Comparison of ENCODE assay signal across 17 cellular contexts in genomic region chr13:78299832-78300623, GRCh38.
DNase-seq lines count a peak whose midpoint lies in the region; ATAC-seq and TF ChIP-seq lines count a peak whose summit lies in the region.
"Had no signal": no experiment of that assay in that cellular context is flagged by ENCODE, and none has a peak within 500 bp of the region (broad histone marks: within the 10 kb centered on the region; RNA-seq: fewer than 3 reads in every experiment).

No MANE protein-coding gene starts in this region.

- DNase-seq in WTC11 (ENCODE audit: low spot score) (no peak), DMS53 treated with DMSO at 0.1 percent for 48 hours (lab: John Stamatoyannopoulos, UW; ENCODE audit: unreplicated experiment) (no peak), aorta (no peak), SIG-M5 treated with dmso at 0.1 percent for 504 hours (lab: John Stamatoyannopoulos, UW; ENCODE audit: unreplicated experiment) (no peak), hypothalamus (lab: John Stamatoyannopoulos, UW) (no peak)
- DNase-seq: activated T-cell treated with anti-CD3 and anti-CD28 coated beads, Interleukin-2, amount 50 U/mL, for 24 hours; amniotic stem cell; GDM1; testis had no signal

- H3K4me1 Mint-ChIP-seq in WTC11: peaks cover 9% of the 10 kb centered on the region

- no peaks in the 10 kb centered on the region for H3K4me1 ChIP-seq in aorta (ENCODE audit: control insufficient read depth in 1 of 2, insufficient read depth in 2 of 2, low read length in 2 of 2)
- H3K4me1 ChIP-seq: testis had no signal

- ATAC-seq in GM18873 (IDR thresholded peaks at IDR 0.05; ENCODE audit: low FRiP score, unreplicated experiment): peak; percentile 71
- ATAC-seq in GM21529 (IDR thresholded peaks at IDR 0.05; ENCODE audit: unreplicated experiment): peak; percentile 86
- peak; percentile 54 for ATAC-seq in HG03066 (IDR thresholded peaks at IDR 0.05; ENCODE audit: low read depth, unreplicated experiment)
- ATAC-seq in WTC11: peak; percentile 67
- no peak for ATAC-seq in aorta (ENCODE audit: low FRiP score)
- ATAC-seq: SK-N-SH treated with all-trans-retinoic acid at 6 μM for 48 hours had no signal

- H3K27ac Mint-ChIP-seq in WTC11: no peak overlapping the region
- H3K27ac Mint-ChIP-seq: activated T-cell treated with anti-CD3 and anti-CD28 coated beads, Interleukin-2, amount 50 U/mL, for 24 hours had no signal

- no peaks in the 10 kb centered on the region for H3K36me3 ChIP-seq in aorta (ENCODE audit: control insufficient read depth in 1 of 2, insufficient read depth in 2 of 2, low read length in 1 of 2)
- H3K36me3 ChIP-seq: neutrophil had no signal

- H3K9me3 Mint-ChIP-seq in WTC11: no peaks in the 10 kb centered on the region
- H3K9me3 Mint-ChIP-seq: activated T-cell treated with anti-CD3 and anti-CD28 coated beads, Interleukin-2, amount 50 U/mL, for 24 hours had no signal

- TF ChIP-seq CTCF in WTC11 (IDR thresholded peaks at IDR 0.05): no peak

- no peaks in the 10 kb centered on the region for H3K9me3 ChIP-seq in aorta (ENCODE audit: control insufficient read depth, low read length)
- H3K9me3 ChIP-seq: neutrophil, testis had no signal

- H3K4me3 Mint-ChIP-seq in WTC11: no peak overlapping the region
- H3K4me3 Mint-ChIP-seq: activated T-cell treated with anti-CD3 and anti-CD28 coated beads, Interleukin-2, amount 50 U/mL, for 24 hours had no signal

- H3K27me3 ChIP-seq in aorta (ENCODE audit: control insufficient read depth in 1 of 2, insufficient read depth in 2 of 2, low read length in 1 of 2): no peaks in the 10 kb centered on the region
- H3K27me3 ChIP-seq: testis had no signal

- CTCF ChIA-PET in WTC11 (lab: Charles Lee): no interaction called here

- H3K27me3 Mint-ChIP-seq in WTC11 (ENCODE audit: low read depth): no peaks in the 10 kb centered on the region

- H3K4me3 ChIP-seq in aorta (ENCODE audit: low read length in 2 of 2): no peak overlapping the region
- H3K4me3 ChIP-seq: lung, skin epidermis, testis had no signal

- H3K36me3 Mint-ChIP-seq in WTC11: no peaks in the 10 kb centered on the region

- H3K27ac ChIP-seq in aorta (ENCODE audit: low read depth in 1 of 2, low read length in 2 of 2): no peak overlapping the region
- H3K27ac ChIP-seq: C4-2B, neutrophil, skin epidermis, testis had no signal

- POLR2A ChIA-PET in WTC11 (lab: Charles Lee): no interaction called here

- intact Hi-C loops in aorta (cut with DNase I): no loop called here

TF ChIP-seq in WTC11, 78 proteins besides CTCF, POLR2A, EP300 and RAD21:
- TF ChIP-seq CDX4 (CRISPR knock-in tag; IDR thresholded peaks at IDR 0.05; ENCODE audit: borderline replicate concordance): no peak
- TF ChIP-seq ZNF423 (CRISPR knock-in tag; IDR thresholded peaks at IDR 0.05): no peak
- TF ChIP-seq ZBTB43 (CRISPR knock-in tag; IDR thresholded peaks at IDR 0.05): no peak
- TF ChIP-seq CBFB (CRISPR knock-in tag; IDR thresholded peaks at IDR 0.05; ENCODE audit: low read depth): no peak
- TF ChIP-seq ESRRA (CRISPR knock-in tag; IDR thresholded peaks at IDR 0.05; ENCODE audit: borderline replicate concordance): no peak
- no peak for TF ChIP-seq SOX15 (CRISPR knock-in tag; IDR thresholded peaks at IDR 0.05)
- TF ChIP-seq ATF1 (CRISPR knock-in tag; IDR thresholded peaks at IDR 0.05): no peak
- no peak for TF ChIP-seq CREM (CRISPR knock-in tag; IDR thresholded peaks at IDR 0.05)
- TF ChIP-seq, protein P1, sequence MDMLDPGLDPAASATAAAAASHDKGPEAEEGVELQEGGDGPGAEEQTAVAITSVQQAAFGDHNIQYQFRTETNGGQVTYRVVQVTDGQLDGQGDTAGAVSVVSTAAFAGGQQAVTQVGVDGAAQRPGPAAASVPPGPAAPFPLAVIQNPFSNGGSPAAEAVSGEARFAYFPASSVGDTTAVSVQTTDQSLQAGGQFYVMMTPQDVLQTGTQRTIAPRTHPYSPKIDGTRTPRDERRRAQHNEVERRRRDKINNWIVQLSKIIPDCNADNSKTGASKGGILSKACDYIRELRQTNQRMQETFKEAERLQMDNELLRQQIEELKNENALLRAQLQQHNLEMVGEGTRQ (CRISPR knock-in tag; IDR thresholded peaks at IDR 0.05): no peak
- TF ChIP-seq, protein P2, sequence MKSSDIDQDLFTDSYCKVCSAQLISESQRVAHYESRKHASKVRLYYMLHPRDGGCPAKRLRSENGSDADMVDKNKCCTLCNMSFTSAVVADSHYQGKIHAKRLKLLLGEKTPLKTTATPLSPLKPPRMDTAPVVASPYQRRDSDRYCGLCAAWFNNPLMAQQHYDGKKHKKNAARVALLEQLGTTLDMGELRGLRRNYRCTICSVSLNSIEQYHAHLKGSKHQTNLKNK (CRISPR knock-in tag; IDR thresholded peaks at IDR 0.05): no peak
